ENCODE assay signal across 24 cellular contexts in the genomic region with DNA sequence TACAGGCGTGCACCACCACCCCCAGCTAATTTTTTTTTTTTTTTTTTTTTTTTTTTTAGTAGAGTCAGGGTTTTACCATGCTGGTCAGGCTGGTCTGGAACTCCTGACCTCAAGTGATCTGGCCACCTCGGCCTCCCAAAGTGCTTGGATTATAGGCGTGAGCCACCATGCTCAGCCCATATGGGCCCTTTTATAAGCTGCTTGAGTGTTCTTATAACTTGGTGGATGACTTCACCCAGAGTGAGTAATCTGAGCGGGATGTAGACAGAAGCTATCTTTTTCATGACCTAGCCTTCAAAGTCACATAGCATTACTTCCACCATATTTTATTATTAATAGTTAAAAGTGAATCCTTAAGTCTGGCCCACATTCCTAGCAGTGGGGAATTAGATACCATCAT. TPM values are rescaled to one million over a fixed set of nuclear protein-coding genes. Genes with fewer than 3 reads are reported as not detected.
DNase-seq lines count a peak whose midpoint lies in the region; TF ChIP-seq lines count a peak whose summit lies in the region.
"Had no signal": no experiment of that assay in that cellular context is flagged by ENCODE, and none has a peak within 500 bp of the region (broad histone marks: within the 10 kb centered on the region; RNA-seq: fewer than 3 reads in every experiment).

No MANE protein-coding gene starts in this region.

- no peaks in the 10 kb centered on the region for H3K27me3 Mint-ChIP-seq in MCF 10A (ENCODE audit: insufficient read depth, unreplicated experiment)
- H3K27me3 Mint-ChIP-seq: naive thymus-derived CD8-positive, alpha-beta T cell; stimulated activated naive CD8-positive, alpha-beta T cell treated with anti-CD3 and anti-CD28 coated beads, Interleukin-15, Interleukin-2, amounts not matched to agents 100 ng/mL and 50 ng/mL, for 24 hours; T-helper 17 cell had no signal

- H3K4me3 Mint-ChIP-seq in MCF 10A (ENCODE audit: unreplicated experiment) = no peak overlapping the region
- H3K4me3 Mint-ChIP-seq: endodermal cell; naive thymus-derived CD8-positive, alpha-beta T cell; stimulated activated naive CD8-positive, alpha-beta T cell treated with anti-CD3 and anti-CD28 coated beads, Interleukin-15, Interleukin-2, amounts not matched to agents 100 ng/mL and 50 ng/mL, for 24 hours; T-helper 17 cell had no signal

- no TSS peak for BruUV-seq in mammary epithelial cell (replicated peaks; lab: Mats Ljungman, UMichigan)
- no TSS peak for BruUV-seq in MCF 10A (replicated peaks; lab: Mats Ljungman, UMichigan)

- H3K9ac ChIP-seq in mammary epithelial cell (ENCODE audit: insufficient read depth, low read length) = no peak overlapping the region
- no peak overlapping the region for H3K9ac ChIP-seq in SK-N-SH
- H3K9ac ChIP-seq: parathyroid adenoma had no signal

- H3K9me3 ChIP-seq in mammary epithelial cell (replicated peaks; ENCODE audit: insufficient read depth, low read length) (no peaks in the 10 kb centered on the region), SK-N-SH (no peaks in the 10 kb centered on the region)
- H3K9me3 ChIP-seq: colonic mucosa, right lobe of liver had no signal

- no peaks in the 10 kb centered on the region for H3K36me3 Mint-ChIP-seq in MCF 10A (ENCODE audit: insufficient read depth, unreplicated experiment)

- H2AFZ ChIP-seq in mammary epithelial cell (ENCODE audit: low read depth, low read length) (no peak overlapping the region), SK-N-SH (ENCODE audit: low read depth) (no peak overlapping the region)
- H2AFZ ChIP-seq: parathyroid adenoma had no signal

- no peaks in the 10 kb centered on the region for H3K9me2 ChIP-seq in SK-N-SH

- no peak for TF ChIP-seq CTCF in mammary epithelial cell (conservative IDR thresholded peaks at IDR 0.05 in 1 of 2, IDR thresholded peaks at IDR 0.05 in 1 of 2; ENCODE audit: extremely low read depth in 1 of 2, insufficient read depth in 1 of 2, low read depth in 1 of 2, low read length in 2 of 2)
- TF ChIP-seq CTCF in MCF 10A (IDR thresholded peaks at IDR 0.05; ENCODE audit: unreplicated experiment) = no peak
- TF ChIP-seq CTCF in SK-N-SH (IDR thresholded peaks at IDR 0.05) = no peak
- TF ChIP-seq CTCF in fibroblast of mammary gland (conservative IDR thresholded peaks at IDR 0.05; ENCODE audit: control insufficient read depth, insufficient read depth, low read depth, low read length) = no peak

- H3K9me3 Mint-ChIP-seq in MCF 10A (ENCODE audit: unreplicated experiment) = no peaks in the 10 kb centered on the region
- H3K9me3 Mint-ChIP-seq: endodermal cell; naive thymus-derived CD8-positive, alpha-beta T cell; stimulated activated naive CD8-positive, alpha-beta T cell treated with anti-CD3 and anti-CD28 coated beads, Interleukin-15, Interleukin-2, amounts not matched to agents 100 ng/mL and 50 ng/mL, for 24 hours had no signal

- TF ChIP-seq EP300 in SK-N-SH (IDR thresholded peaks at IDR 0.05; ENCODE audit: borderline replicate concordance in 1 of 2, low read depth in 1 of 2, low read length in 1 of 2) = no peak

- H3K4me1 Mint-ChIP-seq in MCF 10A (ENCODE audit: insufficient read depth, unreplicated experiment) = no peaks in the 10 kb centered on the region
- H3K4me1 Mint-ChIP-seq: endodermal cell; naive thymus-derived CD8-positive, alpha-beta T cell had no signal

- in situ Hi-C loops in mammary epithelial cell (cut with MboI; ENCODE audit: low sequenced_read_pairs in 2 of 2) = no loop called here

- POLR2A ChIA-PET in MCF 10A (lab: Yijun Ruan, JAX) (interaction anchor here (0.9 kb wide), 1 partner anchor 18 kb away, joined by 3 read pairs; no protein-coding TSS in a partner anchor), SK-N-SH (lab: Yijun Ruan, JAX) (no interaction called here)

- H3F3A ChIP-seq in SK-N-SH (replicated peaks; ENCODE audit: insufficient read depth) = peaks cover 17% of the 10 kb centered on the region

- no peak overlapping the region for H3K4me3 ChIP-seq in mammary epithelial cell (replicated peaks in 1 of 3; ENCODE audit: insufficient read depth in 1 of 3, low read depth in 2 of 3, low read length in 3 of 3)
- no peak overlapping the region for H3K4me3 ChIP-seq in SK-N-SH (ENCODE audit: low read depth in 2 of 2, low read length in 1 of 2)
- H3K4me3 ChIP-seq in fibroblast of mammary gland (ENCODE audit: control insufficient read depth, low read depth, low read length) = no peak overlapping the region
- H3K4me3 ChIP-seq in H7 (ENCODE audit: insufficient read depth, low read depth, low read length) = no peak overlapping the region
- H3K4me3 ChIP-seq: colonic mucosa, right lobe of liver had no signal

- peak; percentile 2 for DNase-seq in mammary epithelial cell
- no peak for DNase-seq in MCF 10A (ENCODE audit: unreplicated experiment)
- DNase-seq in SK-N-SH = no peak
- DNase-seq in fibroblast of mammary gland (ENCODE audit: low read depth) = peak; percentile 77
- no peak for DNase-seq in NCI-H1694 treated with DMSO at 0.1 percent for 48 hours (lab: John Stamatoyannopoulos, UW)
- DNase-seq in SIG-M5 (lab: John Stamatoyannopoulos, UW) = no peak
- no peak for DNase-seq in activated T-cell treated with anti-CD3 and anti-CD28 coated beads, Interleukin-2, amount 50 U/mL, for 48 hours
- no peak for DNase-seq in H7
- DNase-seq: 8988T; C1 segment of cervical spinal cord; colonic mucosa; endodermal cell; GF-D8; kidney glomerular epithelial cell; naive thymus-derived CD8-positive, alpha-beta T cell; NCI-H187 treated with DMSO at 0.1 percent for 48 hours; right lobe of liver; SHP77; stimulated activated CD4-positive, alpha-beta T cell treated with anti-CD3 and anti-CD28 coated beads, Interleukin-2, amount 100 ng/mL, for 24 hours; T-helper 17 cell; trophoblast cell had no signal

- H3K4me1 ChIP-seq in mammary epithelial cell (ENCODE audit: insufficient read depth, low read length) (no peaks in the 10 kb centered on the region), SK-N-SH (ENCODE audit: control insufficient read depth in 1 of 2, insufficient read depth in 2 of 2, low read depth in 1 of 2, low read length in 1 of 2) (no peaks in the 10 kb centered on the region)
- H3K4me1 ChIP-seq: colonic mucosa, parathyroid adenoma, right lobe of liver had no signal

- H3K36me3 ChIP-seq in mammary epithelial cell (ENCODE audit: insufficient read depth, low read length) = no peaks in the 10 kb centered on the region
- peaks cover 0 to 6% of the 10 kb centered on the region in 2 experiments for H3K36me3 ChIP-seq in SK-N-SH (replicated peaks in 1 of 2; ENCODE audit: control insufficient read depth in 1 of 2, insufficient read depth in 2 of 2, low read length in 1 of 2)
- no peaks in the 10 kb centered on the region for H3K36me3 ChIP-seq in H7 (replicated peaks; ENCODE audit: control insufficient read depth, insufficient read depth, low read length)
- H3K36me3 ChIP-seq: colonic mucosa, right lobe of liver had no signal

- dilution Hi-C loops in mammary epithelial cell (cut with HindIII; ENCODE audit: low sequenced_read_pairs) = no loop called here

- H3K27ac Mint-ChIP-seq in MCF 10A (ENCODE audit: low read depth, unreplicated experiment) = no peak overlapping the region
- H3K27ac Mint-ChIP-seq: endodermal cell; stimulated activated naive CD8-positive, alpha-beta T cell treated with anti-CD3 and anti-CD28 coated beads, Interleukin-15, Interleukin-2, amounts not matched to agents 100 ng/mL and 50 ng/mL, for 24 hours; T-helper 17 cell had no signal

- WGBS in mammary epithelial cell (ENCODE audit: low coverage, missing lambda C conversion rate) = 100% methylated on average over 2 of the region's 4 CpGs
- 82% methylated on average over 4 of the region's 4 CpGs for WGBS in SK-N-SH (ENCODE audit: low lambda C conversion rate)

- H3K79me2 ChIP-seq in mammary epithelial cell (ENCODE audit: insufficient read depth, low read length) (no peaks in the 10 kb centered on the region), SK-N-SH (ENCODE audit: insufficient read depth) (no peaks in the 10 kb centered on the region)
- H3K79me2 ChIP-seq: parathyroid adenoma had no signal

- H3K27me3 ChIP-seq in mammary epithelial cell (ENCODE audit: insufficient read depth, low read length) (no peaks in the 10 kb centered on the region), SK-N-SH (ENCODE audit: insufficient read depth) (no peaks in the 10 kb centered on the region), H7 (ENCODE audit: control insufficient read depth, insufficient read depth, low read length) (no peaks in the 10 kb centered on the region)
- H3K27me3 ChIP-seq: colonic mucosa, right lobe of liver had no signal

- no peak for TF ChIP-seq RAD21 in SK-N-SH (IDR thresholded peaks at IDR 0.05; ENCODE audit: low read length)

- CTCF ChIA-PET in mammary epithelial cell (lab: Charles Lee; ENCODE audit: low non-redundant PET) (no interaction called here), MCF 10A (lab: Yijun Ruan, JAX) (interaction anchor here (0.5 to 0.8 kb wide), 5 partner anchors 8 to 259 kb away, joined by 3 read pairs; no protein-coding TSS in a partner anchor), SK-N-SH (lab: Yijun Ruan, JAX) (no interaction called here)

- H3K4me2 ChIP-seq in mammary epithelial cell (ENCODE audit: insufficient read depth, low read depth, low read length) (no peak overlapping the region), SK-N-SH (no peak overlapping the region)

- no peaks in the 10 kb centered on the region for H4K20me1 ChIP-seq in mammary epithelial cell (ENCODE audit: insufficient read depth, low read length)
- no peaks in the 10 kb centered on the region for H4K20me1 ChIP-seq in SK-N-SH (ENCODE audit: insufficient read depth)

- intact Hi-C loops in mammary epithelial cell (cut with micrococcal nuclease) (loop anchor here (10.0 kb wide), 2 partner anchors 151 to 311 kb away; partner anchors contain the start of gene ZNF410), MCF 10A (cut with micrococcal nuclease) (loop anchor here (5.0 kb wide), 2 partner anchors 83 to 528 kb away; partner anchors contain the start of genes COQ6 and FAM161B)

- no peak overlapping the region for H3K27ac ChIP-seq in mammary epithelial cell (ENCODE audit: insufficient read depth, low read depth, low read length)
- no peak overlapping the region for H3K27ac ChIP-seq in SK-N-SH (ENCODE audit: low read depth in 2 of 2, low read length in 1 of 2)
- H3K27ac ChIP-seq: colonic mucosa, parathyroid adenoma, right lobe of liver, VCaP had no signal

RNA-seq across cellular contexts. Expression of gene BBOF1, which starts 16.4 kb away (rescaled TPM):
- total RNA-seq in mammary epithelial cell (1 to 10 TPM; 2.4 to 7.2 TPM), MCF 10A (2022) (2.0 and 4.2 TPM in 2 replicates)
- polyA plus RNA-seq in mammary epithelial cell (0.90 TPM), SK-N-SH (2012; rRNA removed) (1.9 and 2.1 TPM in 2 replicates)
- 0.31 TPM for polyA minus RNA-seq in mammary epithelial cell
- polyA plus RNA-seq in SK-N-SH (2012; cell fraction: cytosol; rRNA removed) = 2.9 and 3.5 TPM in 2 replicates
- polyA plus RNA-seq in SK-N-SH (2012; cell fraction: nucleus; rRNA removed) = 1.0 and 2.9 TPM in 2 replicates
- total RNA-seq in H7 (2014; rRNA removed; shearing (Covaris generic)) = 0.31 and 0.44 TPM in 2 replicates

RNA-seq across cellular contexts. Expression of gene ENTPD5, which starts 16.5 kb away (rescaled TPM):
- 10 to 100 TPM; 16.0 to 19.5 TPM for total RNA-seq in mammary epithelial cell
- 7.8 TPM for polyA plus RNA-seq in mammary epithelial cell
- polyA minus RNA-seq in mammary epithelial cell = 12.0 TPM
- total RNA-seq in MCF 10A (2022) = 13.9 and 15.8 TPM in 2 replicates
- polyA plus RNA-seq in SK-N-SH (2012; rRNA removed) = 5.5 and 8.0 TPM in 2 replicates
- 6.0 and 6.4 TPM in 2 replicates for polyA plus RNA-seq in SK-N-SH (2012; cell fraction: cytosol; rRNA removed)
- polyA plus RNA-seq in SK-N-SH (2012; cell fraction: nucleus; rRNA removed) = 6.6 and 12.7 TPM in 2 replicates
- 4.5 and 6.8 TPM in 2 replicates for total RNA-seq in H7 (2014; rRNA removed; shearing (Covaris generic))

RNA-seq across cellular contexts. Expression of gene ALDH6A1, which starts 48.7 kb away (rescaled TPM):
- total RNA-seq in mammary epithelial cell (10 to 100 TPM in 1 of 2 donors, 1 to 10 TPM in 1; 8.4 to 10.2 TPM), MCF 10A (2022) (22.4 and 28.9 TPM in 2 replicates)
- polyA plus RNA-seq in mammary epithelial cell (4.9 TPM), SK-N-SH (2012; rRNA removed) (9.4 and 12.9 TPM in 2 replicates)
- 2.5 TPM for polyA minus RNA-seq in mammary epithelial cell
- polyA plus RNA-seq in SK-N-SH (2012; cell fraction: cytosol; rRNA removed) = 10.8 and 12.6 TPM in 2 replicates
- 3.7 and 6.9 TPM in 2 replicates for polyA plus RNA-seq in SK-N-SH (2012; cell fraction: nucleus; rRNA removed)
- total RNA-seq in H7 (2014; rRNA removed; shearing (Covaris generic)) = 15.6 and 27.2 TPM in 2 replicates

RNA-seq across cellular contexts. Expression of gene LIN52, which starts 49.2 kb away (rescaled TPM):
- 1 to 10 TPM; 3.8 to 10.0 TPM for total RNA-seq in mammary epithelial cell
- 5.7 TPM for polyA plus RNA-seq in mammary epithelial cell
- polyA minus RNA-seq in mammary epithelial cell = 17.8 TPM
- total RNA-seq in MCF 10A (2022) = 8.7 and 9.5 TPM in 2 replicates
- polyA plus RNA-seq in SK-N-SH (2012; rRNA removed) = 4.9 and 5.9 TPM in 2 replicates
- 8.1 and 8.7 TPM in 2 replicates for polyA plus RNA-seq in SK-N-SH (2012; cell fraction: cytosol; rRNA removed)
- polyA plus RNA-seq in SK-N-SH (2012; cell fraction: nucleus; rRNA removed) = 2.9 and 4.1 TPM in 2 replicates
- 13.3 and 18.3 TPM in 2 replicates for total RNA-seq in H7 (2014; rRNA removed; shearing (Covaris generic))

Comparison
In these comparisons a context has a peak if more than half of its experiments do, and no peak if none do; other contexts are left out.
1. DNase-seq: peak in mammary epithelial cell (single experiment) and fibroblast of mammary gland (single experiment); none in MCF 10A (single experiment), SK-N-SH (single experiment), NCI-H1694 treated with DMSO at 0.1 percent for 48 hours (single experiment), SIG-M5 (single experiment), activated T-cell treated with anti-CD3 and anti-CD28 coated beads, Interleukin-2, amount 50 U/mL, for 48 hours (0 of 2) and H7 (single experiment).